In the genomic region with DNA sequence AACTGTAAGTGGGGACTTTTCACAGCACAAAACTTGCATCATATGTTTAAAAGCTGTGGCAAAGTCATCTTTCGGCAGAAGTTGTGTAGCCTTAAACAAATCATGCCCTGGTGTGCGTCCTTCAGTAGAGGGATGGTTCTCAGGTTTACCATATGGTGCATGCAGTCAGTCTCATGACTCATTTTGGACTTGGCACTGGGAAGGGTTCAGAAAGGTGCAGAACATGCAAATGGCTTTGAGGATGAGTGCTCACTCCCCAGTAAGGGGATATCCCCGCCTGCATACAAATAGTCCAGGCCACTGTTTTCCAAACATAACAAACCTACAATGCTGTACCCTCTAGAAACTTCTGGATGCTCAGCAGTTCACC, we compare ENCODE assay signal across 13 cellular contexts.
DNase-seq lines count a peak whose midpoint lies in the region; ATAC-seq, FAIRE-seq and TF ChIP-seq lines count a peak whose summit lies in the region.
"Had no signal": no experiment of that assay in that cellular context is flagged by ENCODE, and none has a peak within 500 bp of the region (broad histone marks: within the 10 kb centered on the region; RNA-seq: fewer than 3 reads in every experiment).

No MANE protein-coding gene starts in this region.

- no peak for TF ChIP-seq CTCF in GM12865 (IDR thresholded peaks at IDR 0.05; ENCODE audit: insufficient read depth, low read depth, low read length, missing control alignments)

- no peak for FAIRE-seq in frontal cortex (lab: Jason Lieb, UNC)
- FAIRE-seq: G401.6 had no signal

- ATAC-seq in GM19395 (IDR thresholded peaks at IDR 0.05; ENCODE audit: unreplicated experiment) = peak; percentile 92
- peak; percentile 94 for ATAC-seq in HG02840 (IDR thresholded peaks at IDR 0.05; ENCODE audit: low FRiP score, unreplicated experiment)
- ATAC-seq in HG03521 (IDR thresholded peaks at IDR 0.05; ENCODE audit: unreplicated experiment) = peak; percentile 89
- no peak for ATAC-seq in SK-N-SH treated with all-trans-retinoic acid at 6 μM for 48 hours
- ATAC-seq: naive thymus-derived CD8-positive, alpha-beta T cell; stimulated activated naive CD8-positive, alpha-beta T cell treated with anti-CD3 and anti-CD28 coated beads, Interleukin-15, Interleukin-2, amounts not matched to agents 100 U/mL and 50 U/mL, for 24 hours had no signal

- H3K4me3 ChIP-seq in GM12865 (ENCODE audit: low read depth, low read length) = no peak overlapping the region

- DNase-seq in GM12865 (ENCODE audit: low read depth) (peak; percentile 79), activated T-cell treated with anti-CD3 and anti-CD28 coated beads for 4 hours (no peak), frontal cortex (ENCODE audit: low spot score in 2 of 2) (no peak)
- no peak for DNase-seq in activated CD8-positive, alpha-beta memory T cell treated with anti-CD3 and anti-CD28 coated beads, Interleukin-2, amount 50 U/mL, for 4 hours
- DNase-seq: activated CD4-positive, alpha-beta memory T cell treated with anti-CD3 and anti-CD28 coated beads, Interleukin-2, amount 10 ng/mL, durations not matched to agents 7 days and 5 days; naive thymus-derived CD8-positive, alpha-beta T cell; NCI-H345; stimulated activated naive CD8-positive, alpha-beta T cell treated with anti-CD3 and anti-CD28 coated beads, Interleukin-15, Interleukin-2, amounts not matched to agents 100 U/mL and 50 U/mL, for 24 hours had no signal

TF ChIP-seq in SK-N-SH treated with all-trans-retinoic acid at 6 μM for 48 hours, 23 proteins besides CTCF, POLR2A, EP300 and RAD21:
- TF ChIP-seq, protein P1, sequence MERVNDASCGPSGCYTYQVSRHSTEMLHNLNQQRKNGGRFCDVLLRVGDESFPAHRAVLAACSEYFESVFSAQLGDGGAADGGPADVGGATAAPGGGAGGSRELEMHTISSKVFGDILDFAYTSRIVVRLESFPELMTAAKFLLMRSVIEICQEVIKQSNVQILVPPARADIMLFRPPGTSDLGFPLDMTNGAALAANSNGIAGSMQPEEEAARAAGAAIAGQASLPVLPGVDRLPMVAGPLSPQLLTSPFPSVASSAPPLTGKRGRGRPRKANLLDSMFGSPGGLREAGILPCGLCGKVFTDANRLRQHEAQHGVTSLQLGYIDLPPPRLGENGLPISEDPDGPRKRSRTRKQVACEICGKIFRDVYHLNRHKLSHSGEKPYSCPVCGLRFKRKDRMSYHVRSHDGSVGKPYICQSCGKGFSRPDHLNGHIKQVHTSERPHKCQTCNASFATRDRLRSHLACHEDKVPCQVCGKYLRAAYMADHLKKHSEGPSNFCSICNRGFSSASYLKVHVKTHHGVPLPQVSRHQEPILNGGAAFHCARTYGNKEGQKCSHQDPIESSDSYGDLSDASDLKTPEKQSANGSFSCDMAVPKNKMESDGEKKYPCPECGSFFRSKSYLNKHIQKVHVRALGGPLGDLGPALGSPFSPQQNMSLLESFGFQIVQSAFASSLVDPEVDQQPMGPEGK (CRISPR knock-in tag; IDR thresholded peaks at IDR 0.05; ENCODE audit: borderline replicate concordance) = no peak
- no peak for TF ChIP-seq ZNF565 (CRISPR knock-in tag; conservative IDR thresholded peaks at IDR 0.05; ENCODE audit: low read depth)
- no peak for TF ChIP-seq OSR1 (CRISPR knock-in tag; IDR thresholded peaks at IDR 0.05)
- no peak for TF ChIP-seq ZC3H10 (CRISPR knock-in tag; IDR thresholded peaks at IDR 0.05)
- TF ChIP-seq, protein P2, sequence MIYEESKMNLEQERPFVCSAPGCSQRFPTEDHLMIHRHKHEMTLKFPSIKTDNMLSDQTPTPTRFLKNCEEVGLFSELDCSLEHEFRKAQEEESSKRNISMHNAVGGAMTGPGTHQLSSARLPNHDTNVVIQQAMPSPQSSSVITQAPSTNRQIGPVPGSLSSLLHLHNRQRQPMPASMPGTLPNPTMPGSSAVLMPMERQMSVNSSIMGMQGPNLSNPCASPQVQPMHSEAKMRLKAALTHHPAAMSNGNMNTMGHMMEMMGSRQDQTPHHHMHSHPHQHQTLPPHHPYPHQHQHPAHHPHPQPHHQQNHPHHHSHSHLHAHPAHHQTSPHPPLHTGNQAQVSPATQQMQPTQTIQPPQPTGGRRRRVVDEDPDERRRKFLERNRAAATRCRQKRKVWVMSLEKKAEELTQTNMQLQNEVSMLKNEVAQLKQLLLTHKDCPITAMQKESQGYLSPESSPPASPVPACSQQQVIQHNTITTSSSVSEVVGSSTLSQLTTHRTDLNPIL (CRISPR knock-in tag; IDR thresholded peaks at IDR 0.05; ENCODE audit: low read depth) = no peak
- no peak for TF ChIP-seq ISL1 (CRISPR knock-in tag; IDR thresholded peaks at IDR 0.05)
- TF ChIP-seq ESRRG (CRISPR knock-in tag; IDR thresholded peaks at IDR 0.05) = no peak
- TF ChIP-seq, protein P3, sequence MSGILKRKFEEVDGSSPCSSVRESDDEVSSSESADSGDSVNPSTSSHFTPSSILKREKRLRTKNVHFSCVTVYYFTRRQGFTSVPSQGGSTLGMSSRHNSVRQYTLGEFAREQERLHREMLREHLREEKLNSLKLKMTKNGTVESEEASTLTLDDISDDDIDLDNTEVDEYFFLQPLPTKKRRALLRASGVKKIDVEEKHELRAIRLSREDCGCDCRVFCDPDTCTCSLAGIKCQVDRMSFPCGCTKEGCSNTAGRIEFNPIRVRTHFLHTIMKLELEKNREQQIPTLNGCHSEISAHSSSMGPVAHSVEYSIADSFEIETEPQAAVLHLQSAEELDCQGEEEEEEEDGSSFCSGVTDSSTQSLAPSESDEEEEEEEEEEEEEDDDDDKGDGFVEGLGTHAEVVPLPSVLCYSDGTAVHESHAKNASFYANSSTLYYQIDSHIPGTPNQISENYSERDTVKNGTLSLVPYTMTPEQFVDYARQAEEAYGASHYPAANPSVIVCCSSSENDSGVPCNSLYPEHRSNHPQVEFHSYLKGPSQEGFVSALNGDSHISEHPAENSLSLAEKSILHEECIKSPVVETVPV (CRISPR knock-in tag; IDR thresholded peaks at IDR 0.05) = no peak
- TF ChIP-seq ZNF70 (CRISPR knock-in tag; IDR thresholded peaks at IDR 0.05) = no peak
